8 cellular contexts compared by ENCODE assay signal in the genomic region with DNA sequence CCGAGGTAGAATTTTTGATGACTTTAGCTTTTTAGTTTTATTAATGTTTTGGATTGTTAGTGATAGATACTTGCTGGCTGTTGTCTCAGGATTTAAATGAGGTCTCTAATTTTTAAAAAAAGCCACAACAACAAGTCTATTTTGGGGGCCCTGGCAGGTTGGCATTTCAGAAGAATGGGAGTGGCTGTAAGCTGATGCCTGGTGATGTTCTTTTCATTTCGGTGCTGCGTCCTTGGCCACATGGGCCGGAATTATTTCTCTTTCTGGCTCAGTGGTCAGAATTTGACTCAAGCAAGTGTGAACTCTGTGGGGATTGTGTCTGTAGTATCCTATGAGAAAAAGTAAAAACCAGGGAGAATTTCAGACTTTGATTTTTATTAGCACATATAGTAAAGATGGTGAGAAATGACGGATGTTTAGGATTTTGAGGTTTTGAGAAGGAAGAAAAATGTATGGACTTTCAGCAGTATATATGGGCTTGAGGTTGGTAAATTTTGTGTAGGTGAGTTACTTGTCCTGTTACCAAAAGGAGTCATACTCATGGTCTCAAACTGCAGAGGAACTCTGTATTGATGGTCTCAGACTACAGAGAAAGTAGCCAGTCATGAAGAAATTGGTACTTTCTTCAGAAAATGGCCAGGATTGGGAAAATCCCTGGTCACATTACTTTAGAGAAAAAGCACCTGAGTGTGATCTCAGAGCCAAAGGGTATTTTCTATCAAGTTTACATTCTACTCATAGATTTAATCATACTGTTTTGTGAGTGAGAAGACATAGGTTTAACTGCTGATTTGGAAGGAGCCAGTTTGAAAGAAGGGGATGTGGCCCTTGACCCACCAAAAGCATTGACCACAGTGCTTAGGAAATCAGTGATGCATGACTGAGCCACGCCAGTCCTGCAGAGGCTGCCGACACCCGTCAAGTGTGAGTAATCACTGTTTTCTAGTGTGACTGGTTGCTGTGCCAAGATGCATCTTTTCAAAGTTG.
DNase-seq lines count a peak whose midpoint lies in the region; ATAC-seq, FAIRE-seq and TF ChIP-seq lines count a peak whose summit lies in the region.

No MANE protein-coding gene starts in this region.

- peak overlapping the region; percentile 53 for H3K9ac ChIP-seq in adipocyte (ENCODE audit: low read length)

- H3K4me1 ChIP-seq in adipocyte (ENCODE audit: control insufficient read depth, insufficient read depth, low read length) (peaks cover 79% of the 10 kb centered on the region), lung (ENCODE audit: control insufficient read depth in 2 of 2, insufficient read depth in 2 of 2, low read length in 2 of 2) (peaks cover 24 to 45% of the 10 kb centered on the region in 2 donors), testis (peaks cover 35% of the 10 kb centered on the region)

- H3K27ac ChIP-seq in lung (ENCODE audit: low read depth in 1 of 2, low read length in 1 of 2) (peak overlapping the region; percentile 88 to 94), testis (peak overlapping the region; percentile 79 to 82)

- FAIRE-seq in GM12891 (lab: Jason Lieb, UNC) = peak; percentile 88

- TF ChIP-seq POLR2A in GM12891 (IDR thresholded peaks at IDR 0.05; ENCODE audit: low read depth, low read length) (no peak), testis (IDR thresholded peaks at IDR 0.05) (no peak)

- 23 to 24% methylated on average over 8 of the region's 8 CpGs for WGBS in lung, 2 donors
- WGBS in testis, 2 donors = 52 to 63% methylated on average over 8 of the region's 8 CpGs

- H3K27me3 ChIP-seq in adipocyte (replicated peaks; ENCODE audit: control insufficient read depth, insufficient read depth, low read length) (no peaks in the 10 kb centered on the region), lung (ENCODE audit: control insufficient read depth, insufficient read depth) (no peaks in the 10 kb centered on the region), testis (no peaks in the 10 kb centered on the region)

- H3K9me3 ChIP-seq in adipocyte (ENCODE audit: control insufficient read depth, low read length) = no peaks in the 10 kb centered on the region
- no peaks in the 10 kb centered on the region for H3K9me3 ChIP-seq in lung (ENCODE audit: control insufficient read depth in 2 of 2, insufficient read depth in 1 of 2, low read length in 1 of 2)
- H3K9me3 ChIP-seq in testis = no peaks in the 10 kb centered on the region

- ATAC-seq in GM21619 (IDR thresholded peaks at IDR 0.05; ENCODE audit: unreplicated experiment) (peak; percentile 53), lung (ENCODE audit: insufficient read depth, low FRiP score) (peak; percentile 16)

- H3K36me3 ChIP-seq in adipocyte (ENCODE audit: control insufficient read depth, insufficient read depth, low read length, severe bottlenecking) (peaks cover 28% of the 10 kb centered on the region), lung (ENCODE audit: control insufficient read depth in 2 of 2, insufficient read depth in 2 of 2, low read length in 2 of 2) (peaks cover 0 to 19% of the 10 kb centered on the region in 2 donors), testis (ENCODE audit: low read depth, missing control alignments) (no peaks in the 10 kb centered on the region)

- intact Hi-C loops in testis (cut with DNase I; ENCODE audit: low total_unique reads) = no loop called here

- TF ChIP-seq CTCF in lung (IDR thresholded peaks at IDR 0.05; ENCODE audit: control extremely low read depth, extremely low read depth) (no peak), testis (IDR thresholded peaks at IDR 0.05) (no peak)

- DNase-seq in GM12891 (ENCODE audit: insufficient read length, low spot score) (no peak), LoVo (ENCODE audit: low spot score) (peak; percentile 60), adipocyte (ENCODE audit: low read depth) (no peak), lung (ENCODE audit: low spot score) (peak; percentile 67), testis (peak; percentile 58), HuH-7.5 (ENCODE audit: low spot score) (no peak), SHP77 treated with DMSO at 0.1 percent for 48 hours (lab: John Stamatoyannopoulos, UW) (no peak)

- peak overlapping the region; percentile 70 for H3K4me3 ChIP-seq in adipocyte (ENCODE audit: low read length)
- H3K4me3 ChIP-seq in lung = no peak overlapping the region
- H3K4me3 ChIP-seq in testis = peak overlapping the region in 1 of 2 donors; percentile 36

TF ChIP-seq in GM12891, 5 proteins besides CTCF, POLR2A, EP300 and RAD21:
- peak; percentile 99 for TF ChIP-seq PAX5 (IDR thresholded peaks at IDR 0.05; ENCODE audit: insufficient read depth, low read length, severe bottlenecking)
- no peak; the same call in 1 of the 2 replicates for TF ChIP-seq POLR2AphosphoS5 (IDR thresholded peaks at IDR 0.05; ENCODE audit: low read depth, low read length)
- TF ChIP-seq SPI1 (IDR thresholded peaks at IDR 0.05; ENCODE audit: low read depth, low read length) = peak; percentile 86
- TF ChIP-seq POU2F2 (IDR thresholded peaks at IDR 0.05; ENCODE audit: low read depth, low read length) = peak; percentile 87
- no peak; the same call in 1 of the 2 replicates for TF ChIP-seq TAF1 (IDR thresholded peaks at IDR 0.05; ENCODE audit: low read depth, low read length)

Comparison
In these comparisons a context has a peak if more than half of its experiments do, and no peak if none do; other contexts are left out.
1. DNase-seq: peak in LoVo (single experiment), lung (single experiment) and testis (single experiment); none in GM12891 (single experiment), adipocyte (single experiment), HuH-7.5 (single experiment) and SHP77 treated with DMSO at 0.1 percent for 48 hours (single experiment).